Comparison of ENCODE assay signal across 9 cellular contexts in genomic region chr17:17724307-17724921, GRCh38. TPM values are rescaled to one million over a fixed set of nuclear protein-coding genes. Genes with fewer than 3 reads are reported as not detected.
DNase-seq lines count a peak whose midpoint lies in the region; ATAC-seq and TF ChIP-seq lines count a peak whose summit lies in the region.
"Had no signal": no experiment of that assay in that cellular context is flagged by ENCODE, and none has a peak within 500 bp of the region (broad histone marks: within the 10 kb centered on the region; RNA-seq: fewer than 3 reads in every experiment).

No MANE protein-coding gene starts in this region.

- POLR2A ChIA-PET in activated B cell treated with CpG ODN at 0.5 μM for 24 hours (lab: Charles Lee), result interaction anchor here (0.7 to 1.0 kb wide), 2 partner anchors 43 to 248 kb away, joined by 3 to 4 read pairs; partner anchors contain the start of genes DRC3 and TOM1L2

- TF ChIP-seq CTCF in activated B cell treated with CpG ODN at 0.5 μM for 24 hours (IDR thresholded peaks at IDR 0.05) (no peak), glutamatergic neuron (IDR thresholded peaks at IDR 0.05; ENCODE audit: partially characterized antibody, unreplicated experiment) (no peak)

- intact Hi-C loops in activated B cell treated with CpG ODN at 0.5 μM for 24 hours (cut with micrococcal nuclease), result no loop called here

- H3K4me1 Mint-ChIP-seq in activated B cell treated with CpG ODN at 0.5 μM for 24 hours (peaks cover 29% of the 10 kb centered on the region), glutamatergic neuron (ENCODE audit: low read depth, unreplicated experiment) (peaks cover 41% of the 10 kb centered on the region)

- H3K27me3 Mint-ChIP-seq in activated B cell treated with CpG ODN at 0.5 μM for 24 hours (peaks cover 29% of the 10 kb centered on the region), glutamatergic neuron (ENCODE audit: unreplicated experiment) (peaks cover 26% of the 10 kb centered on the region)

- peak overlapping the region; percentile 87 for H3K4me3 Mint-ChIP-seq in activated B cell treated with CpG ODN at 0.5 μM for 24 hours
- peak overlapping the region; percentile 93 for H3K4me3 Mint-ChIP-seq in glutamatergic neuron (ENCODE audit: unreplicated experiment)

- H3K27ac Mint-ChIP-seq in activated B cell treated with CpG ODN at 0.5 μM for 24 hours, result peak overlapping the region; percentile 30
- peak overlapping the region; percentile 59 for H3K27ac Mint-ChIP-seq in glutamatergic neuron (ENCODE audit: unreplicated experiment)

- CTCF ChIA-PET in activated B cell treated with CpG ODN at 0.5 μM for 24 hours (lab: Charles Lee), result no interaction called here

- DNase-seq in stimulated activated CD4-positive, alpha-beta T cell treated with anti-CD3 and anti-CD28 coated beads, Interleukin-15, amount 100 ng/mL, for 24 hours, result peak; percentile 34
- DNase-seq in stimulated activated CD4-positive, alpha-beta T cell treated with anti-CD3 and anti-CD28 coated beads, Interleukin-4, amount 100 ng/mL, for 4 hours, result no peak
- DNase-seq in activated B cell treated with CpG ODN at 0.5 μM for 24 hours (peak; percentile 33), glutamatergic neuron (peak; percentile 76), retina (peak; percentile 88), COLO668 (lab: John Stamatoyannopoulos, UW; ENCODE audit: unreplicated experiment) (no peak), NOMO-1 (lab: John Stamatoyannopoulos, UW; ENCODE audit: unreplicated experiment in 2 of 2) (no peak)

- H3K9me3 Mint-ChIP-seq in activated B cell treated with CpG ODN at 0.5 μM for 24 hours (no peaks in the 10 kb centered on the region), glutamatergic neuron (ENCODE audit: unreplicated experiment) (peaks cover 36% of the 10 kb centered on the region)

- ATAC-seq in activated B cell treated with CpG ODN at 0.5 μM for 24 hours (ENCODE audit: low read depth) (peak; percentile 45), HG03039 (IDR thresholded peaks at IDR 0.05; ENCODE audit: unreplicated experiment) (no peak)
- ATAC-seq: HCT116 had no signal

- H3K36me3 Mint-ChIP-seq in activated B cell treated with CpG ODN at 0.5 μM for 24 hours (ENCODE audit: low read depth) (no peaks in the 10 kb centered on the region), glutamatergic neuron (ENCODE audit: unreplicated experiment) (peaks cover 2% of the 10 kb centered on the region)

RNA-seq across cellular contexts. Expression of gene RAI1, which starts 43.2 kb away (rescaled TPM):
- total RNA-seq in activated B cell treated with CpG ODN at 0.5 μM for 24 hours, result 26.7 and 31.2 TPM in 2 replicates
- 70.2 TPM for total RNA-seq in glutamatergic neuron (ENCODE audit: unreplicated experiment)

Comparison
In these comparisons a context has a peak if more than half of its experiments do, and no peak if none do; other contexts are left out.
1. DNase-seq: peak in stimulated activated CD4-positive, alpha-beta T cell treated with anti-CD3 and anti-CD28 coated beads, Interleukin-15, amount 100 ng/mL, for 24 hours (single experiment), activated B cell treated with CpG ODN at 0.5 μM for 24 hours (single experiment), glutamatergic neuron (single experiment) and retina (single experiment); none in stimulated activated CD4-positive, alpha-beta T cell treated with anti-CD3 and anti-CD28 coated beads, Interleukin-4, amount 100 ng/mL, for 4 hours (0 of 2), COLO668 (single experiment) and NOMO-1 (0 of 2).